Comparison of ENCODE assay signal across 1 cellular context in genomic region chr9:73816905-73817304, GRCh38.
TF ChIP-seq lines count a peak whose summit lies in the region.

No MANE protein-coding gene starts in this region.

TF ChIP-seq in GM23338, 12 proteins besides CTCF, POLR2A, EP300 and RAD21 (continued from another document):
- no peak for TF ChIP-seq REST (IDR thresholded peaks at IDR 0.05; ENCODE audit: unreplicated experiment)
- no peak for TF ChIP-seq EZH2 (IDR thresholded peaks at IDR 0.05; ENCODE audit: low read depth, unreplicated experiment)
- TF ChIP-seq ZNF331 (CRISPR knock-in tag; IDR thresholded peaks at IDR 0.05; ENCODE audit: low read depth): no peak
- no peak for TF ChIP-seq ETS1 (IDR thresholded peaks at IDR 0.05)
